1 cellular context compared by ENCODE assay signal in the genomic region with DNA sequence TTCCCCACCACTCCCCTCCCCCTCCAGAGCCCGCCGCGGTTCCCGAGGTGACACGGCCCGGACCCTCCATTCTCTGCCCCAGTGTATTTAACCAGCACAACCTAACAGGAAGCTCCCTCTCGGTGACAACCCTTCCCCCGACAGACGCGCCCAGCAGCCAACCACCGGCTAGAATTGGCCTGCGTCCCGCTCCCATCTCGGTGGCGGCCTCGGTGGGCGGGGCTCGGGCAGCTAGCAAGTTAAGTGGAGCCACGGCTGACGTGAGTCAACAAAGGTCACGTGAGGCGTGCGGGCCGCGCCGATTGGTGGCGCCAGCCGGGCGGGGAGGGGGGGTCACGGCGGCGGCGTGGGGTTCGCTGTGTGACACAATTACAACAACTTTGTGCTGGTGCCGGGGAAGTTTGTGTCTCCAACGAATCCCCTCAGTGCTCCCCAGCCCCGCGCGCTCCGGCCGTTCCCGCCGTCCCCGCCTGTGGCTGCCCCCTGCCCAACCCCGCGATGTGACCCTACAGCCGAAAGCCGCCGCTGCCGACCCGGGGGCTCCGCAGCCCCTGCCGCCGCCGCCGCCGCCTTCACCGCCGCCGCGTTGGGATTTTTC.
A peak's percentile ranks its signal among the peaks of the same experiment; 100 is the strongest.
TF ChIP-seq lines count a peak whose summit lies in the region.

Gene KDM6A (plus strand): TSS at position 372 of the 598 bp plus-strand sequence. CDS start 364 bp downstream, outside the sequence.

TF ChIP-seq in HepG2, 621 proteins besides CTCF, POLR2A, EP300 and RAD21 (continued from another document and continues in another):
- TF ChIP-seq, protein P1, sequence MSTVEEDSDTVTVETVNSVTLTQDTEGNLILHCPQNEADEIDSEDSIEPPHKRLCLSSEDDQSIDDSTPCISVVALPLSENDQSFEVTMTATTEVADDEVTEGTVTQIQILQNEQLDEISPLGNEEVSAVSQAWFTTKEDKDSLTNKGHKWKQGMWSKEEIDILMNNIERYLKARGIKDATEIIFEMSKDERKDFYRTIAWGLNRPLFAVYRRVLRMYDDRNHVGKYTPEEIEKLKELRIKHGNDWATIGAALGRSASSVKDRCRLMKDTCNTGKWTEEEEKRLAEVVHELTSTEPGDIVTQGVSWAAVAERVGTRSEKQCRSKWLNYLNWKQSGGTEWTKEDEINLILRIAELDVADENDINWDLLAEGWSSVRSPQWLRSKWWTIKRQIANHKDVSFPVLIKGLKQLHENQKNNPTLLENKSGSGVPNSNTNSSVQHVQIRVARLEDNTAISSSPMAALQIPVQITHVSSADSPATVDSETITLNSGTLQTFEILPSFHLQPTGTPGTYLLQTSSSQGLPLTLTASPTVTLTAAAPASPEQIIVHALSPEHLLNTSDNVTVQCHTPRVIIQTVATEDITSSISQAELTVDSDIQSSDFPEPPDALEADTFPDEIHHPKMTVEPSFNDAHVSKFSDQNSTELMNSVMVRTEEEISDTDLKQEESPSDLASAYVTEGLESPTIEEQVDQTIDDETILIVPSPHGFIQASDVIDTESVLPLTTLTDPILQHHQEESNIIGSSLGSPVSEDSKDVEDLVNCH (CRISPR knock-in tag; IDR thresholded peaks at IDR 0.05), result no peak
- peak; percentile 44; the same call in 1 of the 2 replicates for TF ChIP-seq FOXA3 (CRISPR knock-in tag; IDR thresholded peaks at IDR 0.05)
- TF ChIP-seq KDM3A (CRISPR knock-in tag; IDR thresholded peaks at IDR 0.05; ENCODE audit: low read depth), result no peak
- no peak for TF ChIP-seq TEF (CRISPR knock-in tag; IDR thresholded peaks at IDR 0.05)
- no peak for TF ChIP-seq SKI (IDR thresholded peaks at IDR 0.05; ENCODE audit: partially characterized antibody)
- TF ChIP-seq, protein P2, sequence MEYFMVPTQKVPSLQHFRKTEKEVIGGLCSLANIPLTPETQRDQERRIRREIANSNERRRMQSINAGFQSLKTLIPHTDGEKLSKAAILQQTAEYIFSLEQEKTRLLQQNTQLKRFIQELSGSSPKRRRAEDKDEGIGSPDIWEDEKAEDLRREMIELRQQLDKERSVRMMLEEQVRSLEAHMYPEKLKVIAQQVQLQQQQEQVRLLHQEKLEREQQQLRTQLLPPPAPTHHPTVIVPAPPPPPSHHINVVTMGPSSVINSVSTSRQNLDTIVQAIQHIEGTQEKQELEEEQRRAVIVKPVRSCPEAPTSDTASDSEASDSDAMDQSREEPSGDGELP (IDR thresholded peaks at IDR 0.05; ENCODE audit: borderline replicate concordance, low read depth), result no peak; the same call in 1 of the 2 replicates
- TF ChIP-seq TOE1 (CRISPR knock-in tag; IDR thresholded peaks at IDR 0.05), result no peak
- TF ChIP-seq FOSL2 (CRISPR knock-in tag; IDR thresholded peaks at IDR 0.05), result 0 out of 2 replicates have a peak, but pooled peaks have one; percentile 27
- no peak for TF ChIP-seq ZBTB10 (CRISPR knock-in tag; IDR thresholded peaks at IDR 0.05; ENCODE audit: borderline replicate concordance)
- TF ChIP-seq NAIF1 (CRISPR knock-in tag; IDR thresholded peaks at IDR 0.05; ENCODE audit: borderline replicate concordance), result no peak
- TF ChIP-seq, protein P3, sequence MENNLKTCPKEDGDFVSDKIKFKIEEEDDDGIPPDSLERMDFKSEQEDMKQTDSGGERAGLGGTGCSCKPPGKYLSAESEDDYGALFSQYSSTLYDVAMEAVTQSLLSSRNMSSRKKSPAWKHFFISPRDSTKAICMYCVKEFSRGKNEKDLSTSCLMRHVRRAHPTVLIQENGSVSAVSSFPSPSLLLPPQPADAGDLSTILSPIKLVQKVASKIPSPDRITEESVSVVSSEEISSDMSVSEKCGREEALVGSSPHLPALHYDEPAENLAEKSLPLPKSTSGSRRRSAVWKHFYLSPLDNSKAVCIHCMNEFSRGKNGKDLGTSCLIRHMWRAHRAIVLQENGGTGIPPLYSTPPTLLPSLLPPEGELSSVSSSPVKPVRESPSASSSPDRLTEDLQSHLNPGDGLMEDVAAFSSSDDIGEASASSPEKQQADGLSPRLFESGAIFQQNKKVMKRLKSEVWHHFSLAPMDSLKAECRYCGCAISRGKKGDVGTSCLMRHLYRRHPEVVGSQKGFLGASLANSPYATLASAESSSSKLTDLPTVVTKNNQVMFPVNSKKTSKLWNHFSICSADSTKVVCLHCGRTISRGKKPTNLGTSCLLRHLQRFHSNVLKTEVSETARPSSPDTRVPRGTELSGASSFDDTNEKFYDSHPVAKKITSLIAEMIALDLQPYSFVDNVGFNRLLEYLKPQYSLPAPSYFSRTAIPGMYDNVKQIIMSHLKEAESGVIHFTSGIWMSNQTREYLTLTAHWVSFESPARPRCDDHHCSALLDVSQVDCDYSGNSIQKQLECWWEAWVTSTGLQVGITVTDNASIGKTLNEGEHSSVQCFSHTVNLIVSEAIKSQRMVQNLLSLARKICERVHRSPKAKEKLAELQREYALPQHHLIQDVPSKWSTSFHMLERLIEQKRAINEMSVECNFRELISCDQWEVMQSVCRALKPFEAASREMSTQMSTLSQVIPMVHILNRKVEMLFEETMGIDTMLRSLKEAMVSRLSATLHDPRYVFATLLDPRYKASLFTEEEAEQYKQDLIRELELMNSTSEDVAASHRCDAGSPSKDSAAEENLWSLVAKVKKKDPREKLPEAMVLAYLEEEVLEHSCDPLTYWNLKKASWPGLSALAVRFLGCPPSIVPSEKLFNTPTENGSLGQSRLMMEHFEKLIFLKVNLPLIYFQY (CRISPR knock-in tag; IDR thresholded peaks at IDR 0.05; ENCODE audit: borderline replicate concordance), result no peak
- no peak for TF ChIP-seq ZFP37 (CRISPR knock-in tag; IDR thresholded peaks at IDR 0.05; ENCODE audit: borderline replicate concordance)
- TF ChIP-seq, protein P4, sequence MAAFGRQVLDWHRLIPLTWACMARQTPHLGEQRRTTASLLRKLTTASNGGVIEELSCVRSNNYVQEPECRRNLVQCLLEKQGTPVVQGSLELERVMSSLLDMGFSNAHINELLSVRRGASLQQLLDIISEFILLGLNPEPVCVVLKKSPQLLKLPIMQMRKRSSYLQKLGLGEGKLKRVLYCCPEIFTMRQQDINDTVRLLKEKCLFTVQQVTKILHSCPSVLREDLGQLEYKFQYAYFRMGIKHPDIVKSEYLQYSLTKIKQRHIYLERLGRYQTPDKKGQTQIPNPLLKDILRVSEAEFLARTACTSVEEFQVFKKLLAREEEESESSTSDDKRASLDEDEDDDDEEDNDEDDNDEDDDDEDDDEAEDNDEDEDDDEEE (CRISPR knock-in tag; IDR thresholded peaks at IDR 0.05), result no peak
- TF ChIP-seq MAFK (conservative IDR thresholded peaks at IDR 0.05 in 1 of 2, IDR thresholded peaks at IDR 0.05 in 1 of 2; ENCODE audit: low read length in 2 of 2), result no peak
- TF ChIP-seq ZNF225 (CRISPR knock-in tag; IDR thresholded peaks at IDR 0.05), result no peak
- no peak for TF ChIP-seq STAT6 (CRISPR knock-in tag; IDR thresholded peaks at IDR 0.05; ENCODE audit: borderline replicate concordance)
- TF ChIP-seq, protein P5, sequence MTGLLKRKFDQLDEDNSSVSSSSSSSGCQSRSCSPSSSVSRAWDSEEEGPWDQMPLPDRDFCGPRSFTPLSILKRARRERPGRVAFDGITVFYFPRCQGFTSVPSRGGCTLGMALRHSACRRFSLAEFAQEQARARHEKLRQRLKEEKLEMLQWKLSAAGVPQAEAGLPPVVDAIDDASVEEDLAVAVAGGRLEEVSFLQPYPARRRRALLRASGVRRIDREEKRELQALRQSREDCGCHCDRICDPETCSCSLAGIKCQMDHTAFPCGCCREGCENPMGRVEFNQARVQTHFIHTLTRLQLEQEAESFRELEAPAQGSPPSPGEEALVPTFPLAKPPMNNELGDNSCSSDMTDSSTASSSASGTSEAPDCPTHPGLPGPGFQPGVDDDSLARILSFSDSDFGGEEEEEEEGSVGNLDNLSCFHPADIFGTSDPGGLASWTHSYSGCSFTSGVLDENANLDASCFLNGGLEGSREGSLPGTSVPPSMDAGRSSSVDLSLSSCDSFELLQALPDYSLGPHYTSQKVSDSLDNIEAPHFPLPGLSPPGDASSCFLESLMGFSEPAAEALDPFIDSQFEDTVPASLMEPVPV (CRISPR knock-in tag; IDR thresholded peaks at IDR 0.05), result no peak
- no peak for TF ChIP-seq ZNF441 (CRISPR knock-in tag; IDR thresholded peaks at IDR 0.05; ENCODE audit: borderline replicate concordance)
- no peak for TF ChIP-seq NR2F1 (CRISPR knock-in tag; IDR thresholded peaks at IDR 0.05)
- no peak for TF ChIP-seq RCOR2 (CRISPR knock-in tag; IDR thresholded peaks at IDR 0.05)
- TF ChIP-seq ETS1 (CRISPR knock-in tag; IDR thresholded peaks at IDR 0.05), result no peak
- TF ChIP-seq RFX3 (CRISPR knock-in tag; IDR thresholded peaks at IDR 0.05), result no peak
- TF ChIP-seq GLI4 (CRISPR knock-in tag; IDR thresholded peaks at IDR 0.05; ENCODE audit: borderline replicate concordance), result no peak
- no peak for TF ChIP-seq ZNF333 (CRISPR knock-in tag; IDR thresholded peaks at IDR 0.05; ENCODE audit: borderline replicate concordance)
- no peak for TF ChIP-seq SRF (IDR thresholded peaks at IDR 0.05; ENCODE audit: low read depth, low read length)
- TF ChIP-seq ZNF550 (CRISPR knock-in tag; IDR thresholded peaks at IDR 0.05; ENCODE audit: borderline replicate concordance), result no peak
- no peak for TF ChIP-seq PAX8 (CRISPR knock-in tag; IDR thresholded peaks at IDR 0.05; ENCODE audit: borderline replicate concordance)
- no peak for TF ChIP-seq HDAC6 (IDR thresholded peaks at IDR 0.05; ENCODE audit: low read depth, low read length)
- TF ChIP-seq ZNF18 (CRISPR knock-in tag; IDR thresholded peaks at IDR 0.05; ENCODE audit: insufficient replicate concordance), result no peak
- TF ChIP-seq FOXP1 (IDR thresholded peaks at IDR 0.05), result no peak
- no peak for TF ChIP-seq FOXP1 (CRISPR knock-in tag; IDR thresholded peaks at IDR 0.05)
- no peak for TF ChIP-seq GATAD1 (CRISPR knock-in tag; IDR thresholded peaks at IDR 0.05)
- no peak for TF ChIP-seq IRF9 (CRISPR knock-in tag; IDR thresholded peaks at IDR 0.05; ENCODE audit: borderline replicate concordance)
- no peak for TF ChIP-seq GZF1 (CRISPR knock-in tag; IDR thresholded peaks at IDR 0.05)
- TF ChIP-seq ADNP (CRISPR knock-in tag; IDR thresholded peaks at IDR 0.05), result no peak
- TF ChIP-seq WIZ (CRISPR knock-in tag; IDR thresholded peaks at IDR 0.05), result no peak
